In the genomic region with DNA sequence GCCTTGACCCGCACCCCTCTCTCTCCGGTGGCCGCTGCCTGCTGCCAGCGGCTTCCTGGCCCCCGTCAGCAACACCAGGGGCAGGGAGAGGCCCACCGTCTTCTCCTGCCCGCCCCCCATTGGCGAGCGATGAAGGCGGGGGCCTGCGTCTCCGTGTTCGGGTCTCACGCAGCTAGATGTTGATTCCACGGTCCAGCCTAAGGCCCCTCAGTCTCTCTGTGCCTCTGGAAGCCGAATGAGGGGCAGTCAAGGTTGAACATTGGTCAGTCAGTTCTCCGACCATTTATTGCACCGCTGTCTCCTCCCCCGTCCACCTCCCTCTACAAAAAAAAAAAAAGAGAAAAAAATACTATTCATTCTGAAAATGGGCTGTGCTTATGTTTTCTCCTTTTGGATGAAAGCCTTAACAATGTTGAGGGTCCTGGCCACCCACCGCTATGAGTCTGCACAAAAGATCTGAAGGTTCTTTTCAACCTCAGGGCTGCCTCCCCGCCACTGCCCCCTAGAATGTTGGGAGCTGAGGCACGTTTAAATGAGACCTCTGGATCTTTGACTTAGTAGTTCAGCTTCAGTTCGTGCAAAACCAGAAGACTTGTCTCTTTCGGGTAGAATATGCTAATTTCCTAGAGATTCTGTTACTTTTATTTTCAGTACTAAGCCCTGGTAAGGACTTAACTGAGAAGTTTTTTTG, we compare ENCODE assay signal across 8 cellular contexts.
DNase-seq lines count a peak whose midpoint lies in the region; ATAC-seq and TF ChIP-seq lines count a peak whose summit lies in the region.

No MANE protein-coding gene starts in this region.

- H3K27ac ChIP-seq in HEK293 (ENCODE audit: extremely low read depth, low read depth, low read length): peak overlapping the region; percentile 93
- H3K27ac ChIP-seq in iPS-20b (ENCODE audit: low read length): peak overlapping the region; percentile 69

- H3K27me3 ChIP-seq in iPS-20b (ENCODE audit: insufficient read depth, low read length): no peaks in the 10 kb centered on the region

- H3K4me3 ChIP-seq in HEK293 (ENCODE audit: low read depth, low read length) (peak overlapping the region; percentile 99), iPS-20b (ENCODE audit: low read length) (peak overlapping the region; percentile 87)

- H3K9ac ChIP-seq in iPS-20b (ENCODE audit: low read depth, low read length): peak overlapping the region; percentile 99

- POLR2A ChIA-PET in HEK293 (lab: Yijun Ruan, JAX): interaction anchor here (0.7 to 3.9 kb wide), 23 partner anchors 9 to 308 kb away, joined by 3 to 43 read pairs (median 4); a partner anchor contains a TSS

- H3K36me3 ChIP-seq in HEK293 (ENCODE audit: control insufficient read depth in 2 of 2, insufficient read depth in 1 of 2, low read length in 2 of 2) (peaks cover 37 to 39% of the 10 kb centered on the region in 2 experiments), iPS-20b (ENCODE audit: insufficient read depth, low read depth, low read length) (peaks cover 39% of the 10 kb centered on the region)

- no peak for TF ChIP-seq CTCF in HEK293 (tag by site-specific recombination; IDR thresholded peaks at IDR 0.05)

- H3K4me1 ChIP-seq in HEK293 (ENCODE audit: control insufficient read depth, insufficient read depth, low read length) (peaks cover 9% of the 10 kb centered on the region; the same call in 1 of the 2 replicates), iPS-20b (ENCODE audit: insufficient read depth, low read length) (peaks cover 2% of the 10 kb centered on the region)

- H3K9me3 ChIP-seq in HEK293 (ENCODE audit: control insufficient read depth, insufficient read depth, low read depth, low read length) (no peaks in the 10 kb centered on the region), iPS-20b (ENCODE audit: insufficient read depth, low read depth, low read length) (no peaks in the 10 kb centered on the region)

- CTCF ChIA-PET in HEK293 (lab: Yijun Ruan, JAX): interaction anchor here (0.5 to 1.8 kb wide), 9 partner anchors 14 to 243 kb away, joined by 3 to 19 read pairs (median 4); a partner anchor contains a TSS

- no peak for ATAC-seq in HG02884 (IDR thresholded peaks at IDR 0.05; ENCODE audit: unreplicated experiment)

- DNase-seq in EH (ENCODE audit: low read depth) (peak; percentile 49), OCI-M1 (lab: John Stamatoyannopoulos, UW) (peak; percentile 60), amniotic epithelial cell (ENCODE audit: low read depth) (peak; percentile 30), hippocampal formation (lab: John Stamatoyannopoulos, UW) (no peak)
- DNase-seq in stimulated activated CD4-positive, alpha-beta T cell treated with anti-CD3 and anti-CD28 coated beads, Interleukin-12 subunit alpha, Interleukin-12 subunit beta, amount 100 ng/mL, for 4 hours: peak; percentile 18

TF ChIP-seq in HEK293, 187 proteins besides CTCF, POLR2A, EP300 and RAD21 (continues in another document):
- TF ChIP-seq ZNF366 (tag by site-specific recombination; conservative IDR thresholded peaks at IDR 0.05) (no peak), ZNF341 (tag by site-specific recombination; IDR thresholded peaks at IDR 0.05; ENCODE audit: low read depth) (peak; percentile 93), ZNF423 (tag by site-specific recombination; IDR thresholded peaks at IDR 0.05) (no peak), ZNF174 (tag by site-specific recombination; IDR thresholded peaks at IDR 0.05) (no peak), ZNF561 (tag by site-specific recombination; IDR thresholded peaks at IDR 0.05; ENCODE audit: borderline replicate concordance) (0 out of 2 replicates have a peak, but pooled peaks have one; percentile 11), HOXC10 (CRISPR knock-in tag; IDR thresholded peaks at IDR 0.05) (0 out of 2 replicates have a peak, but pooled peaks have one; percentile 2), ZFHX2 (tag by site-specific recombination; conservative IDR thresholded peaks at IDR 0.05) (no peak), ZNF629 (tag by site-specific recombination; IDR thresholded peaks at IDR 0.05) (no peak), ZIC2 (tag by site-specific recombination; IDR thresholded peaks at IDR 0.05) (peak; percentile 47), ZBTB7A (tag by site-specific recombination; IDR thresholded peaks at IDR 0.05; ENCODE audit: low read depth) (no peak), ZNF670 (tag by site-specific recombination; IDR thresholded peaks at IDR 0.05; ENCODE audit: low read depth) (no peak), ZNF335 (tag by site-specific recombination; conservative IDR thresholded peaks at IDR 0.05) (peak; percentile 52), ZNF354C (tag by site-specific recombination; IDR thresholded peaks at IDR 0.05; ENCODE audit: borderline replicate concordance, low read depth) (no peak), ZNF248 (tag by site-specific recombination; IDR thresholded peaks at IDR 0.05) (no peak), ZSCAN30 (tag by site-specific recombination; IDR thresholded peaks at IDR 0.05) (no peak), ZNF654 (tag by site-specific recombination; IDR thresholded peaks at IDR 0.05; ENCODE audit: low read depth) (no peak), ZNF558 (tag by site-specific recombination; IDR thresholded peaks at IDR 0.05) (no peak), GLI4 (tag by site-specific recombination; IDR thresholded peaks at IDR 0.05) (no peak), ZNF621 (tag by site-specific recombination; IDR thresholded peaks at IDR 0.05) (no peak)
- TF ChIP-seq, protein P1, sequence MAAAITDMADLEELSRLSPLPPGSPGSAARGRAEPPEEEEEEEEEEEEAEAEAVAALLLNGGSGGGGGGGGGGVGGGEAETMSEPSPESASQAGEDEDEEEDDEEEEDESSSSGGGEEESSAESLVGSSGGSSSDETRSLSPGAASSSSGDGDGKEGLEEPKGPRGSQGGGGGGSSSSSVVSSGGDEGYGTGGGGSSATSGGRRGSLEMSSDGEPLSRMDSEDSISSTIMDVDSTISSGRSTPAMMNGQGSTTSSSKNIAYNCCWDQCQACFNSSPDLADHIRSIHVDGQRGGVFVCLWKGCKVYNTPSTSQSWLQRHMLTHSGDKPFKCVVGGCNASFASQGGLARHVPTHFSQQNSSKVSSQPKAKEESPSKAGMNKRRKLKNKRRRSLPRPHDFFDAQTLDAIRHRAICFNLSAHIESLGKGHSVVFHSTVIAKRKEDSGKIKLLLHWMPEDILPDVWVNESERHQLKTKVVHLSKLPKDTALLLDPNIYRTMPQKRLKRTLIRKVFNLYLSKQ (tag by site-specific recombination; IDR thresholded peaks at IDR 0.05; ENCODE audit: borderline replicate concordance): no peak
- TF ChIP-seq, protein P2, sequence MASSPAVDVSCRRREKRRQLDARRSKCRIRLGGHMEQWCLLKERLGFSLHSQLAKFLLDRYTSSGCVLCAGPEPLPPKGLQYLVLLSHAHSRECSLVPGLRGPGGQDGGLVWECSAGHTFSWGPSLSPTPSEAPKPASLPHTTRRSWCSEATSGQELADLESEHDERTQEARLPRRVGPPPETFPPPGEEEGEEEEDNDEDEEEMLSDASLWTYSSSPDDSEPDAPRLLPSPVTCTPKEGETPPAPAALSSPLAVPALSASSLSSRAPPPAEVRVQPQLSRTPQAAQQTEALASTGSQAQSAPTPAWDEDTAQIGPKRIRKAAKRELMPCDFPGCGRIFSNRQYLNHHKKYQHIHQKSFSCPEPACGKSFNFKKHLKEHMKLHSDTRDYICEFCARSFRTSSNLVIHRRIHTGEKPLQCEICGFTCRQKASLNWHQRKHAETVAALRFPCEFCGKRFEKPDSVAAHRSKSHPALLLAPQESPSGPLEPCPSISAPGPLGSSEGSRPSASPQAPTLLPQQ (tag by site-specific recombination; IDR thresholded peaks at IDR 0.05): no peak
- TF ChIP-seq, protein P3, sequence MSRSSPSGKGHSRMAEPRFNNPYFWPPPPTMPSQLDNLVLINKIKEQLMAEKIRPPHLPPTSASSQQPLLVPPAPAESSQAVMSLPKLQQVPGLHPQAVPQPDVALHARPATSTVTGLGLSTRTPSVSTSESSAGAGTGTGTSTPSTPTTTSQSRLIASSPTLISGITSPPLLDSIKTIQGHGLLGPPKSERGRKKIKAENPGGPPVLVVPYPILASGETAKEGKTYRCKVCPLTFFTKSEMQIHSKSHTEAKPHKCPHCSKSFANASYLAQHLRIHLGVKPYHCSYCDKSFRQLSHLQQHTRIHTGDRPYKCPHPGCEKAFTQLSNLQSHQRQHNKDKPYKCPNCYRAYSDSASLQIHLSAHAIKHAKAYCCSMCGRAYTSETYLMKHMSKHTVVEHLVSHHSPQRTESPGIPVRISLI (tag by site-specific recombination; IDR thresholded peaks at IDR 0.05): peak; percentile 23; the same call in 1 of the 2 replicates
- TF ChIP-seq, protein P4, sequence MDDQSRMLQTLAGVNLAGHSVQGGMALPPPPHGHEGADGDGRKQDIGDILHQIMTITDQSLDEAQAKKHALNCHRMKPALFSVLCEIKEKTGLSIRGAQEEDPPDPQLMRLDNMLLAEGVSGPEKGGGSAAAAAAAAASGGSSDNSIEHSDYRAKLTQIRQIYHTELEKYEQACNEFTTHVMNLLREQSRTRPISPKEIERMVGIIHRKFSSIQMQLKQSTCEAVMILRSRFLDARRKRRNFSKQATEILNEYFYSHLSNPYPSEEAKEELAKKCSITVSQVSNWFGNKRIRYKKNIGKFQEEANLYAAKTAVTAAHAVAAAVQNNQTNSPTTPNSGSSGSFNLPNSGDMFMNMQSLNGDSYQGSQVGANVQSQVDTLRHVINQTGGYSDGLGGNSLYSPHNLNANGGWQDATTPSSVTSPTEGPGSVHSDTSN (CRISPR knock-in tag; IDR thresholded peaks at IDR 0.05): 0 out of 2 replicates have a peak, but pooled peaks have one; percentile 18
- TF ChIP-seq, protein P5, sequence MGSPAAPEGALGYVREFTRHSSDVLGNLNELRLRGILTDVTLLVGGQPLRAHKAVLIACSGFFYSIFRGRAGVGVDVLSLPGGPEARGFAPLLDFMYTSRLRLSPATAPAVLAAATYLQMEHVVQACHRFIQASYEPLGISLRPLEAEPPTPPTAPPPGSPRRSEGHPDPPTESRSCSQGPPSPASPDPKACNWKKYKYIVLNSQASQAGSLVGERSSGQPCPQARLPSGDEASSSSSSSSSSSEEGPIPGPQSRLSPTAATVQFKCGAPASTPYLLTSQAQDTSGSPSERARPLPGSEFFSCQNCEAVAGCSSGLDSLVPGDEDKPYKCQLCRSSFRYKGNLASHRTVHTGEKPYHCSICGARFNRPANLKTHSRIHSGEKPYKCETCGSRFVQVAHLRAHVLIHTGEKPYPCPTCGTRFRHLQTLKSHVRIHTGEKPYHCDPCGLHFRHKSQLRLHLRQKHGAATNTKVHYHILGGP (tag by site-specific recombination; IDR thresholded peaks at IDR 0.05): no peak

Comparison
In these comparisons a context has a peak if more than half of its experiments do, and no peak if none do; other contexts are left out.
1. DNase-seq: peak in EH (single experiment), OCI-M1 (single experiment), amniotic epithelial cell (single experiment) and stimulated activated CD4-positive, alpha-beta T cell treated with anti-CD3 and anti-CD28 coated beads, Interleukin-12 subunit alpha, Interleukin-12 subunit beta, amount 100 ng/mL, for 4 hours (single experiment); none in hippocampal formation (0 of 2).